Comparison of ENCODE assay signal across 2 cellular contexts in genomic region chr5:140363631-140364471, GRCh38.
TF ChIP-seq lines count a peak whose summit lies in the region.

No MANE protein-coding gene starts in this region.

TF ChIP-seq in H1, 55 proteins besides CTCF, POLR2A, EP300 and RAD21:
- no peak for TF ChIP-seq USF2 (IDR thresholded peaks at IDR 0.05; ENCODE audit: low read length)
- peak; percentile 37 for TF ChIP-seq KDM4A (IDR thresholded peaks at IDR 0.05; ENCODE audit: low read depth, low read length, severe bottlenecking)
- no peak for TF ChIP-seq ATF2 (IDR thresholded peaks at IDR 0.05; ENCODE audit: low read length)

TF ChIP-seq in neural cell, 6 proteins besides CTCF, POLR2A, EP300 and RAD21:
- TF ChIP-seq SMC3 (conservative IDR thresholded peaks at IDR 0.05; ENCODE audit: poor library complexity) (no peak), MXI1 (conservative IDR thresholded peaks at IDR 0.05; ENCODE audit: poor library complexity, severe bottlenecking) (no peak), TAF1 (IDR thresholded peaks at IDR 0.05; ENCODE audit: low read depth) (no peak), EZH2 (IDR thresholded peaks at IDR 0.05; ENCODE audit: borderline replicate concordance, insufficient read depth, low read length, poor library complexity, severe bottlenecking) (no peak), REST (IDR thresholded peaks at IDR 0.05; ENCODE audit: borderline replicate concordance) (no peak), POLR2AphosphoS5 (IDR thresholded peaks at IDR 0.05) (no peak)
